Comparison of ENCODE assay signal across 1 cellular context in the genomic region with DNA sequence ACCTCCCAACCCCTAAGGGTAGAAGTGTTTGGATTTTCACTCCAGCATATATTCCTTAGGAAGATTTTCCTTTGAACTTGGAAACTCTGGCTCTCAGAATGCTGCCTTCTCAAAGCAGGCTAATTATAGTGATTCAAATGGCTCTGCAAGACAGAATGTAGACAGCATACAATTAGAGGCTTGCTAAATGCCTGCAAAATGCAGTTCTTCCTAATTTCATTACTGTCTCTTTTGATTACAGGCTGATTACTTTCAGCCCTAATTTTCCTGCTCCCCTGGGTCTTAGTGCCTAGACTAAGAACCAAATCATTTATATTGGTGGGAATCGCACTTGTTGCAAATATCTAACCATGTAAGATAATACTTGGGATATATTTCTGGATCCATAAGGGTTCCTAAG.
TF ChIP-seq lines count a peak whose summit lies in the region.

No MANE protein-coding gene starts in this region.

TF ChIP-seq in SK-N-SH, 30 proteins besides CTCF, POLR2A, EP300 and RAD21 (continued from another document):
- TF ChIP-seq, protein P1, sequence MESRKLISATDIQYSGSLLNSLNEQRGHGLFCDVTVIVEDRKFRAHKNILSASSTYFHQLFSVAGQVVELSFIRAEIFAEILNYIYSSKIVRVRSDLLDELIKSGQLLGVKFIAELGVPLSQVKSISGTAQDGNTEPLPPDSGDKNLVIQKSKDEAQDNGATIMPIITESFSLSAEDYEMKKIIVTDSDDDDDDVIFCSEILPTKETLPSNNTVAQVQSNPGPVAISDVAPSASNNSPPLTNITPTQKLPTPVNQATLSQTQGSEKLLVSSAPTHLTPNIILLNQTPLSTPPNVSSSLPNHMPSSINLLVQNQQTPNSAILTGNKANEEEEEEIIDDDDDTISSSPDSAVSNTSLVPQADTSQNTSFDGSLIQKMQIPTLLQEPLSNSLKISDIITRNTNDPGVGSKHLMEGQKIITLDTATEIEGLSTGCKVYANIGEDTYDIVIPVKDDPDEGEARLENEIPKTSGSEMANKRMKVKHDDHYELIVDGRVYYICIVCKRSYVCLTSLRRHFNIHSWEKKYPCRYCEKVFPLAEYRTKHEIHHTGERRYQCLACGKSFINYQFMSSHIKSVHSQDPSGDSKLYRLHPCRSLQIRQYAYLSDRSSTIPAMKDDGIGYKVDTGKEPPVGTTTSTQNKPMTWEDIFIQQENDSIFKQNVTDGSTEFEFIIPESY (IDR thresholded peaks at IDR 0.05; ENCODE audit: borderline replicate concordance, low read depth), result no peak
- peak; percentile 13; the same call in 1 of the 2 replicates for TF ChIP-seq TCF12 (IDR thresholded peaks at IDR 0.05)
- no peak for TF ChIP-seq TEAD4 (IDR thresholded peaks at IDR 0.05; ENCODE audit: borderline replicate concordance, insufficient read depth)
- TF ChIP-seq POLR2AphosphoS5 (IDR thresholded peaks at IDR 0.05; ENCODE audit: low read depth, low read length), result no peak
- no peak for TF ChIP-seq FOSL2 (IDR thresholded peaks at IDR 0.05; ENCODE audit: borderline replicate concordance, low read depth)
- no peak for TF ChIP-seq SMC3 (IDR thresholded peaks at IDR 0.05; ENCODE audit: low read depth, low read length)
- TF ChIP-seq CHD2 (IDR thresholded peaks at IDR 0.05; ENCODE audit: low read length, partially characterized antibody), result peak; percentile 73
- TF ChIP-seq JUND (IDR thresholded peaks at IDR 0.05), result no peak
- TF ChIP-seq RCOR1 (IDR thresholded peaks at IDR 0.05; ENCODE audit: low read length), result peak; percentile 90
- TF ChIP-seq NRF1 (IDR thresholded peaks at IDR 0.05; ENCODE audit: low read depth, low read length), result no peak
- no peak for TF ChIP-seq RFX5 (IDR thresholded peaks at IDR 0.05; ENCODE audit: low read length)
- TF ChIP-seq, protein P2, sequence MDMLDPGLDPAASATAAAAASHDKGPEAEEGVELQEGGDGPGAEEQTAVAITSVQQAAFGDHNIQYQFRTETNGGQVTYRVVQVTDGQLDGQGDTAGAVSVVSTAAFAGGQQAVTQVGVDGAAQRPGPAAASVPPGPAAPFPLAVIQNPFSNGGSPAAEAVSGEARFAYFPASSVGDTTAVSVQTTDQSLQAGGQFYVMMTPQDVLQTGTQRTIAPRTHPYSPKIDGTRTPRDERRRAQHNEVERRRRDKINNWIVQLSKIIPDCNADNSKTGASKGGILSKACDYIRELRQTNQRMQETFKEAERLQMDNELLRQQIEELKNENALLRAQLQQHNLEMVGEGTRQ (IDR thresholded peaks at IDR 0.05; ENCODE audit: borderline replicate concordance, low read depth, low read length), result no peak
- no peak for TF ChIP-seq ELF1 (IDR thresholded peaks at IDR 0.05)
- no peak for TF ChIP-seq SIN3A (IDR thresholded peaks at IDR 0.05; ENCODE audit: borderline replicate concordance, low read depth, low read length)
- no peak for TF ChIP-seq YY1 (IDR thresholded peaks at IDR 0.05; ENCODE audit: low read depth)
- TF ChIP-seq, protein P3, sequence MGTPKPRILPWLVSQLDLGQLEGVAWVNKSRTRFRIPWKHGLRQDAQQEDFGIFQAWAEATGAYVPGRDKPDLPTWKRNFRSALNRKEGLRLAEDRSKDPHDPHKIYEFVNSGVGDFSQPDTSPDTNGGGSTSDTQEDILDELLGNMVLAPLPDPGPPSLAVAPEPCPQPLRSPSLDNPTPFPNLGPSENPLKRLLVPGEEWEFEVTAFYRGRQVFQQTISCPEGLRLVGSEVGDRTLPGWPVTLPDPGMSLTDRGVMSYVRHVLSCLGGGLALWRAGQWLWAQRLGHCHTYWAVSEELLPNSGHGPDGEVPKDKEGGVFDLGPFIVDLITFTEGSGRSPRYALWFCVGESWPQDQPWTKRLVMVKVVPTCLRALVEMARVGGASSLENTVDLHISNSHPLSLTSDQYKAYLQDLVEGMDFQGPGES (IDR thresholded peaks at IDR 0.05; ENCODE audit: low read depth, low read length), result no peak
- no peak for TF ChIP-seq MXI1 (IDR thresholded peaks at IDR 0.05; ENCODE audit: low read depth, low read length)
- no peak for TF ChIP-seq FOXJ3 (CRISPR knock-in tag; IDR thresholded peaks at IDR 0.05)
- TF ChIP-seq, protein P4, sequence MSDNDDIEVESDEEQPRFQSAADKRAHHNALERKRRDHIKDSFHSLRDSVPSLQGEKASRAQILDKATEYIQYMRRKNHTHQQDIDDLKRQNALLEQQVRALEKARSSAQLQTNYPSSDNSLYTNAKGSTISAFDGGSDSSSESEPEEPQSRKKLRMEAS (IDR thresholded peaks at IDR 0.05; ENCODE audit: low read depth), result no peak
- TF ChIP-seq, protein P5, sequence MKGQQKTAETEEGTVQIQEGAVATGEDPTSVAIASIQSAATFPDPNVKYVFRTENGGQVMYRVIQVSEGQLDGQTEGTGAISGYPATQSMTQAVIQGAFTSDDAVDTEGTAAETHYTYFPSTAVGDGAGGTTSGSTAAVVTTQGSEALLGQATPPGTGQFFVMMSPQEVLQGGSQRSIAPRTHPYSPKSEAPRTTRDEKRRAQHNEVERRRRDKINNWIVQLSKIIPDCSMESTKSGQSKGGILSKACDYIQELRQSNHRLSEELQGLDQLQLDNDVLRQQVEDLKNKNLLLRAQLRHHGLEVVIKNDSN (IDR thresholded peaks at IDR 0.05; ENCODE audit: borderline replicate concordance, low read depth), result no peak
- no peak for TF ChIP-seq FOXM1 (IDR thresholded peaks at IDR 0.05; ENCODE audit: low read depth)
- TF ChIP-seq RXRA (IDR thresholded peaks at IDR 0.05; ENCODE audit: borderline replicate concordance, low read depth), result no peak
- TF ChIP-seq EZH2phosphoT487 (IDR thresholded peaks at IDR 0.05; ENCODE audit: borderline replicate concordance, low read depth), result no peak
- TF ChIP-seq MEF2A (IDR thresholded peaks at IDR 0.05; ENCODE audit: borderline replicate concordance, low read depth), result no peak
- TF ChIP-seq TAF1 (IDR thresholded peaks at IDR 0.05; ENCODE audit: borderline replicate concordance, low read depth, low read length), result no peak
- TF ChIP-seq GATA2 (CRISPR knock-in tag; IDR thresholded peaks at IDR 0.05), result peak; percentile 63
- TF ChIP-seq, protein P6, sequence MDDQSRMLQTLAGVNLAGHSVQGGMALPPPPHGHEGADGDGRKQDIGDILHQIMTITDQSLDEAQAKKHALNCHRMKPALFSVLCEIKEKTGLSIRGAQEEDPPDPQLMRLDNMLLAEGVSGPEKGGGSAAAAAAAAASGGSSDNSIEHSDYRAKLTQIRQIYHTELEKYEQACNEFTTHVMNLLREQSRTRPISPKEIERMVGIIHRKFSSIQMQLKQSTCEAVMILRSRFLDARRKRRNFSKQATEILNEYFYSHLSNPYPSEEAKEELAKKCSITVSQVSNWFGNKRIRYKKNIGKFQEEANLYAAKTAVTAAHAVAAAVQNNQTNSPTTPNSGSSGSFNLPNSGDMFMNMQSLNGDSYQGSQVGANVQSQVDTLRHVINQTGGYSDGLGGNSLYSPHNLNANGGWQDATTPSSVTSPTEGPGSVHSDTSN (IDR thresholded peaks at IDR 0.05), result 0 out of 2 replicates have a peak, but pooled peaks have one; percentile 13
- TF ChIP-seq GABPA (IDR thresholded peaks at IDR 0.05; ENCODE audit: low read depth), result no peak
